Comparison of ENCODE assay signal across 1 cellular context in genomic region chr17:7931709-7932482, GRCh38.
TF ChIP-seq lines count a peak whose summit lies in the region.

Gene CNTROB (plus strand): TSS chr17:7932206. CDS start chr17:7933080, 874 bp downstream.
Gene TRAPPC1 (minus strand): TSS chr17:7931946. CDS start chr17:7931829, 117 bp downstream.

TF ChIP-seq in K562, 482 proteins besides CTCF, POLR2A, EP300 and RAD21 (continued from another document and continues in another):
- TF ChIP-seq ZNF407 (IDR thresholded peaks at IDR 0.05; ENCODE audit: low read depth) (no peak), ID3 (CRISPR knock-in tag; IDR thresholded peaks at IDR 0.05) (no peak), ID3 (tag; IDR thresholded peaks at IDR 0.05) (no peak), EHMT2 (IDR thresholded peaks at IDR 0.05) (no peak), MCM7 (IDR thresholded peaks at IDR 0.05) (no peak), SRSF7 (optimal IDR thresholded peaks at IDR 0.05; ENCODE audit: low read depth, low read length) (no peak), KHSRP (IDR thresholded peaks at IDR 0.05) (peak; percentile 85), ZNF740 (CRISPR knock-in tag; IDR thresholded peaks at IDR 0.05) (peak; percentile 65; the same call in 1 of the 2 replicates), ZNF740 (tag; IDR thresholded peaks at IDR 0.05) (0 out of 4 replicates have a peak, but pooled peaks of 1 of the 2 experiments have one; percentile 46), RBM25 (IDR thresholded peaks at IDR 0.05; ENCODE audit: low read depth, low read length, severe bottlenecking) (no peak), ZNF239 (CRISPR knock-in tag; IDR thresholded peaks at IDR 0.05) (no peak), ZFP30 (CRISPR knock-in tag; IDR thresholded peaks at IDR 0.05; ENCODE audit: borderline replicate concordance) (no peak), SLC30A9 (CRISPR knock-in tag; IDR thresholded peaks at IDR 0.05) (no peak), ZNF696 (CRISPR knock-in tag; conservative IDR thresholded peaks at IDR 0.05) (no peak), GATA2 (CRISPR knock-in tag; IDR thresholded peaks at IDR 0.05) (no peak), ZNF609 (CRISPR knock-in tag; IDR thresholded peaks at IDR 0.05; ENCODE audit: borderline replicate concordance) (no peak), NONO (IDR thresholded peaks at IDR 0.05; ENCODE audit: low read depth in 2 of 2, low read length in 1 of 2) (no peak), USF1 (CRISPR knock-in tag; IDR thresholded peaks at IDR 0.05) (no peak), PATZ1 (CRISPR knock-in tag; IDR thresholded peaks at IDR 0.05; ENCODE audit: borderline replicate concordance) (no peak), POLR2AphosphoS2 (IDR thresholded peaks at IDR 0.05; ENCODE audit: low read length) (no peak), CCNT2 (IDR thresholded peaks at IDR 0.05; ENCODE audit: borderline replicate concordance, extremely low read depth, insufficient read length, low read depth, low read length) (peak; percentile 54), SRSF3 (IDR thresholded peaks at IDR 0.05; ENCODE audit: insufficient read depth, low read length) (no peak), HNRNPLL (IDR thresholded peaks at IDR 0.05; ENCODE audit: low read depth, low read length, poor library complexity, severe bottlenecking) (no peak), ARNT (IDR thresholded peaks at IDR 0.05) (no peak), ZBED1 (IDR thresholded peaks at IDR 0.05) (no peak), NELFE (IDR thresholded peaks at IDR 0.05; ENCODE audit: insufficient read depth, insufficient read length) (no peak), ELF4 (CRISPR knock-in tag; IDR thresholded peaks at IDR 0.05) (no peak), CBX5 (IDR thresholded peaks at IDR 0.05; ENCODE audit: borderline replicate concordance, low read depth) (no peak), PBX2 (CRISPR knock-in tag; IDR thresholded peaks at IDR 0.05; ENCODE audit: low read depth) (no peak), PBX2 (tag; conservative IDR thresholded peaks at IDR 0.05; ENCODE audit: low read depth) (peak; percentile 70), DDX20 (tag; IDR thresholded peaks at IDR 0.05; ENCODE audit: low read depth) (no peak), IRF9 (tag; IDR thresholded peaks at IDR 0.05) (no peak), SAP30 (IDR thresholded peaks at IDR 0.05; ENCODE audit: borderline replicate concordance, insufficient read depth, low read depth, low read length, poor library complexity, severe bottlenecking) (peak; percentile 37), NCOR1 (IDR thresholded peaks at IDR 0.05) (no peak), ZNF395 (CRISPR knock-in tag; IDR thresholded peaks at IDR 0.05) (no peak), MYNN (IDR thresholded peaks at IDR 0.05) (no peak), MYNN (CRISPR knock-in tag; IDR thresholded peaks at IDR 0.05) (no peak)
